Comparison of ENCODE assay signal across 17 cellular contexts in genomic region chr14:103380719-103381377, GRCh38.
"Had no signal": no experiment of that assay in that cellular context is flagged by ENCODE, and none has a peak within 500 bp of the region (broad histone marks: within the 10 kb centered on the region; RNA-seq: fewer than 3 reads in every experiment).

No MANE protein-coding gene starts in this region.

- H3K27me3 ChIP-seq: body of pancreas had no signal

- H3K27me3 Mint-ChIP-seq: central memory CD8-positive, alpha-beta T cell had no signal

- H3K36me3 Mint-ChIP-seq: activated naive CD8-positive, alpha-beta T cell; type B pancreatic cell had no signal

- ATAC-seq: activated CD8-positive, alpha-beta T cell treated with anti-CD3 and anti-CD28 coated beads for 36 hours; activated T-cell treated with anti-CD3 and anti-CD28 coated beads, Interleukin-2, amount 50 U/mL, for 72 hours; body of pancreas; lower lobe of right lung; stimulated activated naive CD8-positive, alpha-beta T cell treated with anti-CD3 and anti-CD28 coated beads, Interleukin-15, amount 100 ng/mL, for 72 hours had no signal

- DNase-seq: activated CD4-positive, alpha-beta T cell treated with anti-CD3 and anti-CD28 coated beads for 4 hours; activated CD8-positive, alpha-beta T cell treated with anti-CD3 and anti-CD28 coated beads for 36 hours; activated gamma-delta T cell; activated T-cell treated with anti-CD3 and anti-CD28 coated beads, Interleukin-2, amount 50 U/mL, for 72 hours; amygdala; body of pancreas; foreskin melanocyte; head of caudate nucleus; lower lobe of right lung; stimulated activated CD4-positive, alpha-beta T cell treated with anti-CD3 and anti-CD28 coated beads, Interleukin-1b, Interleukin-23, amount 100 ng/mL, for 48 hours; stimulated activated naive CD8-positive, alpha-beta T cell treated with anti-CD3 and anti-CD28 coated beads, Interleukin-15, amount 100 ng/mL, for 72 hours had no signal

- H3K4me1 ChIP-seq: parathyroid adenoma had no signal

- H3K4me3 Mint-ChIP-seq: activated CD8-positive, alpha-beta T cell treated with anti-CD3 and anti-CD28 coated beads for 36 hours; activated naive CD8-positive, alpha-beta T cell; activated T-cell treated with anti-CD3 and anti-CD28 coated beads, Interleukin-2, amount 50 U/mL, for 72 hours; central memory CD8-positive, alpha-beta T cell; stimulated activated naive CD8-positive, alpha-beta T cell treated with anti-CD3 and anti-CD28 coated beads, Interleukin-15, amount 100 ng/mL, for 72 hours; type B pancreatic cell had no signal

- H3K9ac ChIP-seq: parathyroid adenoma had no signal

- H3K27ac Mint-ChIP-seq: activated CD8-positive, alpha-beta T cell treated with anti-CD3 and anti-CD28 coated beads for 36 hours; activated naive CD8-positive, alpha-beta T cell; activated T-cell treated with anti-CD3 and anti-CD28 coated beads, Interleukin-2, amount 50 U/mL, for 72 hours; stimulated activated naive CD8-positive, alpha-beta T cell treated with anti-CD3 and anti-CD28 coated beads, Interleukin-15, amount 100 ng/mL, for 72 hours; type B pancreatic cell had no signal

- H2AFZ ChIP-seq: parathyroid adenoma had no signal

- H3K27ac ChIP-seq: body of pancreas, coronary artery, esophagus muscularis mucosa, lower lobe of right lung, parathyroid adenoma had no signal

- H3K9me3 ChIP-seq: body of pancreas, esophagus muscularis mucosa, lower lobe of right lung had no signal

- H3K9me3 Mint-ChIP-seq: activated CD8-positive, alpha-beta T cell treated with anti-CD3 and anti-CD28 coated beads for 36 hours; activated T-cell treated with anti-CD3 and anti-CD28 coated beads, Interleukin-2, amount 50 U/mL, for 72 hours; central memory CD8-positive, alpha-beta T cell; stimulated activated naive CD8-positive, alpha-beta T cell treated with anti-CD3 and anti-CD28 coated beads, Interleukin-15, amount 100 ng/mL, for 72 hours; type B pancreatic cell had no signal

- H3K4me3 ChIP-seq: body of pancreas, coronary artery, esophagus muscularis mucosa, lower lobe of right lung had no signal

- H3K79me2 ChIP-seq: parathyroid adenoma had no signal

- H3K36me3 ChIP-seq: esophagus muscularis mucosa, lower lobe of right lung had no signal
